Comparison of ENCODE assay signal across 28 cellular contexts in genomic region chr1:46412853-46413595, GRCh38. TPM values are rescaled to one million over a fixed set of nuclear protein-coding genes. Genes with fewer than 3 reads are reported as not detected.
DNase-seq lines count a peak whose midpoint lies in the region; ATAC-seq and TF ChIP-seq lines count a peak whose summit lies in the region.
"Had no signal": no experiment of that assay in that cellular context is flagged by ENCODE, and none has a peak within 500 bp of the region (broad histone marks: within the 10 kb centered on the region; RNA-seq: fewer than 3 reads in every experiment).

No MANE protein-coding gene starts in this region.

- H3K36me3 ChIP-seq in Panc1 (ENCODE audit: control insufficient read depth, insufficient read depth, low read length) (no peaks in the 10 kb centered on the region), mucosa of descending colon (ENCODE audit: low read depth) (peaks cover 2% of the 10 kb centered on the region)
- H3K36me3 ChIP-seq: ovary had no signal

- POLR2A ChIA-PET in activated CD8-positive, alpha-beta T cell treated with anti-CD3 and anti-CD28 coated beads for 36 hours (lab: Charles Lee): no interaction called here
- POLR2A ChIA-PET in activated CD8-positive, alpha-beta T cell treated with anti-CD3 and anti-CD28 coated beads, Interleukin-2, amount 10 ng/mL, durations not matched to agents 7 days and 5 days (lab: Charles Lee): no interaction called here
- POLR2A ChIA-PET in Panc1 (lab: Charles Lee): no interaction called here

- H3K36me3 Mint-ChIP-seq in activated CD8-positive, alpha-beta T cell treated with anti-CD3 and anti-CD28 coated beads for 36 hours (ENCODE audit: low read depth): no peaks in the 10 kb centered on the region
- H3K36me3 Mint-ChIP-seq in activated CD8-positive, alpha-beta T cell treated with anti-CD3 and anti-CD28 coated beads, Interleukin-2, amount 10 ng/mL, durations not matched to agents 7 days and 5 days (ENCODE audit: low read depth): no peaks in the 10 kb centered on the region
- H3K36me3 Mint-ChIP-seq in stimulated activated naive B cell treated with anti-CD40 and anti-IgM and Interleukin-4, amounts not matched to agents 10 μg/mL and 1 μg/mL and 100 μg/mL, for 72 hours: peaks cover 2 to 7% of the 10 kb centered on the region in 2 donors
- H3K36me3 Mint-ChIP-seq: activated CD4-positive, alpha-beta memory T cell treated with anti-CD3 and anti-CD28 coated beads for 36 hours; activated naive CD4-positive, alpha-beta T cell treated with anti-CD3 and anti-CD28 coated beads, Interleukin-2, amount 50 U/mL, for 72 hours; IgD-negative memory B cell; immature natural killer cell; natural killer cell had no signal

- H3K4me3 ChIP-seq in Panc1 (ENCODE audit: low read depth in 2 of 2, low read length in 2 of 2): no peak overlapping the region
- no peak overlapping the region for H3K4me3 ChIP-seq in mucosa of descending colon
- H3K4me3 ChIP-seq: gastroesophageal sphincter, ovary had no signal

- no peak for DNase-seq in activated CD8-positive, alpha-beta T cell treated with anti-CD3 and anti-CD28 coated beads for 36 hours
- DNase-seq in activated CD8-positive, alpha-beta T cell treated with anti-CD3 and anti-CD28 coated beads, Interleukin-2, amount 10 ng/mL, durations not matched to agents 7 days and 5 days: no peak
- no peak for DNase-seq in Panc1 (ENCODE audit: low read depth, low spot score)
- DNase-seq in myocyte (ENCODE audit: low read depth): peak; percentile 35
- DNase-seq in stimulated activated naive B cell treated with anti-CD40 and anti-IgM and Interleukin-4, amounts not matched to agents 10 μg/mL and 1 μg/mL and 100 μg/mL, for 72 hours: no peak
- DNase-seq in stimulated activated naive CD4-positive, alpha-beta T cell (lab: John Stamatoyannopoulos, UW): no peak
- no peak for DNase-seq in mucosa of descending colon
- DNase-seq: activated B cell treated with CpG ODN at 0.5 μM for 24 hours; DMS 273 treated with DMSO at 0.1 percent for 48 hours; immature natural killer cell; natural killer cell; NCI-H1092 treated with DMSO at 0.1 percent for 48 hours; NCI-H187; NCI-H2171 treated with DMSO at 0.1 percent for 48 hours; NCI-H510A treated with DMSO at 0.1 percent for 48 hours; ovary; right cardiac atrium; SIG-M5; stimulated activated CD4-positive, alpha-beta T cell treated with anti-CD3 and anti-CD28 coated beads, Interleukin-12 subunit alpha, Interleukin-12 subunit beta, amount 100 ng/mL, for 4 hours; stimulated activated CD4-positive, alpha-beta T cell treated with anti-CD3 and anti-CD28 coated beads, Interleukin-4, amount 100 ng/mL, for 1 hour had no signal

- intact Hi-C loops in activated CD8-positive, alpha-beta T cell treated with anti-CD3 and anti-CD28 coated beads for 36 hours (cut with micrococcal nuclease): no loop called here
- intact Hi-C loops in Panc1 (cut with micrococcal nuclease; ENCODE audit: unreplicated experiment): no loop called here
- intact Hi-C loops in mucosa of descending colon (cut with DNase I, micrococcal nuclease): no loop called here

- H3K9me3 ChIP-seq in Panc1 (ENCODE audit: control insufficient read depth, insufficient read depth, low read depth, low read length) (no peaks in the 10 kb centered on the region), mucosa of descending colon (no peaks in the 10 kb centered on the region)
- H3K9me3 ChIP-seq: gastroesophageal sphincter, ovary had no signal

- in situ Hi-C loops in Panc1 (cut with HindIII; ENCODE audit: low pct_unique_long_range_greater_than_20kb, low sequenced_read_pairs): no loop called here

- H3K9me3 Mint-ChIP-seq in activated CD8-positive, alpha-beta T cell treated with anti-CD3 and anti-CD28 coated beads for 36 hours: no peaks in the 10 kb centered on the region
- H3K9me3 Mint-ChIP-seq in activated CD8-positive, alpha-beta T cell treated with anti-CD3 and anti-CD28 coated beads, Interleukin-2, amount 10 ng/mL, durations not matched to agents 7 days and 5 days (ENCODE audit: insufficient read depth): no peaks in the 10 kb centered on the region
- no peaks in the 10 kb centered on the region for H3K9me3 Mint-ChIP-seq in stimulated activated naive B cell treated with anti-CD40 and anti-IgM and Interleukin-4, amounts not matched to agents 10 μg/mL and 1 μg/mL and 100 μg/mL, for 72 hours
- H3K9me3 Mint-ChIP-seq: activated B cell treated with CpG ODN at 0.5 μM for 24 hours; activated CD4-positive, alpha-beta memory T cell treated with anti-CD3 and anti-CD28 coated beads for 36 hours; activated naive CD4-positive, alpha-beta T cell treated with anti-CD3 and anti-CD28 coated beads, Interleukin-2, amount 50 U/mL, for 72 hours; CD8-positive, alpha-beta T cell; dendritic cell treated with granulocyte-macrophage colony-stimulating factor and Interleukin-4, amounts not matched to agents 40 ng/mL and 50 ng/mL, for 4 days; IgD-negative memory B cell; immature natural killer cell; natural killer cell had no signal

- no peak overlapping the region for H3K27ac ChIP-seq in Panc1 (ENCODE audit: low read length)
- H3K27ac ChIP-seq: gastroesophageal sphincter, ovary had no signal

- CTCF ChIA-PET in activated CD8-positive, alpha-beta T cell treated with anti-CD3 and anti-CD28 coated beads for 36 hours (lab: Charles Lee): interaction anchor here (1.3 to 2.0 kb wide), 2 partner anchors 13 to 29 kb away, joined by 4 to 6 read pairs; no protein-coding TSS in a partner anchor
- CTCF ChIA-PET in activated CD8-positive, alpha-beta T cell treated with anti-CD3 and anti-CD28 coated beads, Interleukin-2, amount 10 ng/mL, durations not matched to agents 7 days and 5 days (lab: Charles Lee): interaction anchor here (2.1 kb wide), 1 partner anchor 29 kb away, joined by 6 read pairs; no protein-coding TSS in a partner anchor
- CTCF ChIA-PET in Panc1 (lab: Charles Lee): no interaction called here

- ATAC-seq in activated CD8-positive, alpha-beta T cell treated with anti-CD3 and anti-CD28 coated beads for 36 hours: no peak
- ATAC-seq in activated CD8-positive, alpha-beta T cell treated with anti-CD3 and anti-CD28 coated beads, Interleukin-2, amount 10 ng/mL, durations not matched to agents 7 days and 5 days: no peak
- ATAC-seq in Panc1 (peak; percentile 43), GM18909 (IDR thresholded peaks at IDR 0.05; ENCODE audit: poor library complexity, unreplicated experiment) (no peak), mucosa of descending colon (no peak)
- peak; percentile 10 for ATAC-seq in stimulated activated naive B cell treated with anti-CD40 and anti-IgM and Interleukin-4, amounts not matched to agents 10 μg/mL and 1 μg/mL and 100 μg/mL, for 72 hours (replicated peaks)
- ATAC-seq: gastroesophageal sphincter, left lobe of liver had no signal

- H3K27me3 Mint-ChIP-seq in activated CD8-positive, alpha-beta T cell treated with anti-CD3 and anti-CD28 coated beads for 36 hours: no peaks in the 10 kb centered on the region
- H3K27me3 Mint-ChIP-seq in activated CD8-positive, alpha-beta T cell treated with anti-CD3 and anti-CD28 coated beads, Interleukin-2, amount 10 ng/mL, durations not matched to agents 7 days and 5 days (ENCODE audit: low read depth): no peaks in the 10 kb centered on the region
- no peaks in the 10 kb centered on the region for H3K27me3 Mint-ChIP-seq in stimulated activated naive B cell treated with anti-CD40 and anti-IgM and Interleukin-4, amounts not matched to agents 10 μg/mL and 1 μg/mL and 100 μg/mL, for 72 hours
- H3K27me3 Mint-ChIP-seq: activated B cell treated with CpG ODN at 0.5 μM for 24 hours; activated CD4-positive, alpha-beta memory T cell treated with anti-CD3 and anti-CD28 coated beads for 36 hours; dendritic cell treated with granulocyte-macrophage colony-stimulating factor and Interleukin-4, amounts not matched to agents 40 ng/mL and 50 ng/mL, for 4 days; IgD-negative memory B cell had no signal

- no peak overlapping the region for H3K27ac Mint-ChIP-seq in activated CD8-positive, alpha-beta T cell treated with anti-CD3 and anti-CD28 coated beads for 36 hours
- no peak overlapping the region for H3K27ac Mint-ChIP-seq in activated CD8-positive, alpha-beta T cell treated with anti-CD3 and anti-CD28 coated beads, Interleukin-2, amount 10 ng/mL, durations not matched to agents 7 days and 5 days
- no peak overlapping the region for H3K27ac Mint-ChIP-seq in stimulated activated naive B cell treated with anti-CD40 and anti-IgM and Interleukin-4, amounts not matched to agents 10 μg/mL and 1 μg/mL and 100 μg/mL, for 72 hours
- H3K27ac Mint-ChIP-seq: activated B cell treated with CpG ODN at 0.5 μM for 24 hours; activated CD4-positive, alpha-beta memory T cell treated with anti-CD3 and anti-CD28 coated beads for 36 hours; CD8-positive, alpha-beta T cell; natural killer cell had no signal

- TF ChIP-seq CTCF in activated CD8-positive, alpha-beta T cell treated with anti-CD3 and anti-CD28 coated beads for 36 hours (IDR thresholded peaks at IDR 0.05): peak; percentile 33
- TF ChIP-seq CTCF in Panc1 (IDR thresholded peaks at IDR 0.05) (no peak), mucosa of descending colon (IDR thresholded peaks at IDR 0.05) (no peak)

- no TSS peak for BruUV-seq in Panc1 (replicated peaks; lab: Mats Ljungman, UMichigan)

- H3K4me1 ChIP-seq in Panc1 (ENCODE audit: control insufficient read depth, insufficient read depth, low read length) (no peaks in the 10 kb centered on the region), mucosa of descending colon (ENCODE audit: low read depth) (no peaks in the 10 kb centered on the region)
- H3K4me1 ChIP-seq: gastroesophageal sphincter had no signal

- no peak overlapping the region for H3K4me3 Mint-ChIP-seq in activated CD8-positive, alpha-beta T cell treated with anti-CD3 and anti-CD28 coated beads for 36 hours
- H3K4me3 Mint-ChIP-seq in activated CD8-positive, alpha-beta T cell treated with anti-CD3 and anti-CD28 coated beads, Interleukin-2, amount 10 ng/mL, durations not matched to agents 7 days and 5 days: no peak overlapping the region
- no peak overlapping the region for H3K4me3 Mint-ChIP-seq in stimulated activated naive B cell treated with anti-CD40 and anti-IgM and Interleukin-4, amounts not matched to agents 10 μg/mL and 1 μg/mL and 100 μg/mL, for 72 hours
- H3K4me3 Mint-ChIP-seq: activated B cell treated with CpG ODN at 0.5 μM for 24 hours; activated CD4-positive, alpha-beta memory T cell treated with anti-CD3 and anti-CD28 coated beads for 36 hours; CD8-positive, alpha-beta T cell; dendritic cell treated with granulocyte-macrophage colony-stimulating factor and Interleukin-4, amounts not matched to agents 40 ng/mL and 50 ng/mL, for 4 days; IgD-negative memory B cell; immature natural killer cell; natural killer cell had no signal

- no peaks in the 10 kb centered on the region for H3K4me1 Mint-ChIP-seq in activated CD8-positive, alpha-beta T cell treated with anti-CD3 and anti-CD28 coated beads for 36 hours (ENCODE audit: low read depth)
- H3K4me1 Mint-ChIP-seq in activated CD8-positive, alpha-beta T cell treated with anti-CD3 and anti-CD28 coated beads, Interleukin-2, amount 10 ng/mL, durations not matched to agents 7 days and 5 days (ENCODE audit: low read depth): no peaks in the 10 kb centered on the region
- no peaks in the 10 kb centered on the region for H3K4me1 Mint-ChIP-seq in stimulated activated naive B cell treated with anti-CD40 and anti-IgM and Interleukin-4, amounts not matched to agents 10 μg/mL and 1 μg/mL and 100 μg/mL, for 72 hours
- H3K4me1 Mint-ChIP-seq: activated B cell treated with CpG ODN at 0.5 μM for 24 hours, immature natural killer cell, natural killer cell had no signal

- no peaks in the 10 kb centered on the region for H3K27me3 ChIP-seq in Panc1 (ENCODE audit: control insufficient read depth, insufficient read depth, low read length)
- H3K27me3 ChIP-seq: gastroesophageal sphincter, ovary had no signal

RNA-seq across cellular contexts. Expression of gene FAAH, which starts 18.9 kb away (rescaled TPM):
- total RNA-seq in activated CD8-positive, alpha-beta T cell treated with anti-CD3 and anti-CD28 coated beads for 36 hours: 1 to 10 TPM; 3.0 to 4.7 TPM
- 1 to 10 TPM; 3.6 to 3.9 TPM for total RNA-seq in activated CD8-positive, alpha-beta T cell treated with anti-CD3 and anti-CD28 coated beads, Interleukin-2, amount 10 ng/mL, durations not matched to agents 7 days and 5 days
- 25.9 TPM for total RNA-seq in Panc1 (2021; ENCODE audit: unreplicated experiment)
- 25.5 TPM for polyA plus RNA-seq in Panc1 (2012; ENCODE audit: insufficient read length)
- total RNA-seq in myocyte: 0.26 TPM in 1 of 2 replicates, not detected in the other
- polyA plus RNA-seq in myocyte (2012): 0.91 TPM
- 100 to 1,000 TPM in 1 of 3 donors, 10 to 100 TPM in 2; 51.7 to 130 (median 60.2) TPM for total RNA-seq in mucosa of descending colon

Comparison
In these comparisons a context has a peak if more than half of its experiments do, and no peak if none do; other contexts are left out.
1. ATAC-seq: peak in Panc1 (single experiment) and stimulated activated naive B cell treated with anti-CD40 and anti-IgM and Interleukin-4, amounts not matched to agents 10 μg/mL and 1 μg/mL and 100 μg/mL, for 72 hours (2 of 2); none in activated CD8-positive, alpha-beta T cell treated with anti-CD3 and anti-CD28 coated beads for 36 hours (single experiment), activated CD8-positive, alpha-beta T cell treated with anti-CD3 and anti-CD28 coated beads, Interleukin-2, amount 10 ng/mL, durations not matched to agents 7 days and 5 days (single experiment), GM18909 (single experiment) and mucosa of descending colon (single experiment).